ENCODE assay signal across 8 cellular contexts in genomic region chrX:123964155-123964554, GRCh38. TPM values are rescaled to one million over a fixed set of nuclear protein-coding genes. Genes with fewer than 3 reads are reported as not detected.
DNase-seq lines count a peak whose midpoint lies in the region; ATAC-seq and TF ChIP-seq lines count a peak whose summit lies in the region.

No MANE protein-coding gene starts in this region.

- peaks cover 0 to 37% (median 15%) of the 10 kb centered on the region in 9 donors for H3K4me1 ChIP-seq in heart right ventricle
- peaks cover 13% of the 10 kb centered on the region for H3K4me1 ChIP-seq in adipocyte (ENCODE audit: control insufficient read depth, insufficient read depth, low read length)
- H3K4me1 ChIP-seq in vagina = peaks cover 11% of the 10 kb centered on the region

- intact Hi-C loops in heart right ventricle (cut with DNase I) (loop anchor here in 5 of 10 donors (5.0 to 10.0 kb wide), 3 partner anchors 51 to 61 kb away; no protein-coding TSS in a partner anchor), cardiac septum (cut with DNase I) (loop anchor here (5.0 to 10.0 kb wide), 2 partner anchors 53 to 109 kb away; no protein-coding TSS in a partner anchor), vagina (cut with DNase I) (no loop called here)

- H3K36me3 ChIP-seq in heart right ventricle (no peaks in the 10 kb centered on the region), adipocyte (ENCODE audit: control insufficient read depth, insufficient read depth, low read length, severe bottlenecking) (no peaks in the 10 kb centered on the region), vagina (no peaks in the 10 kb centered on the region), brain microvascular endothelial cell (replicated peaks) (no peaks in the 10 kb centered on the region)

- TF ChIP-seq POLR2A in vagina (IDR thresholded peaks at IDR 0.05) = no peak

- no peak for ATAC-seq in heart right ventricle

- H3K27me3 ChIP-seq in heart right ventricle (no peaks in the 10 kb centered on the region), adipocyte (replicated peaks; ENCODE audit: control insufficient read depth, insufficient read depth, low read length) (no peaks in the 10 kb centered on the region), vagina (no peaks in the 10 kb centered on the region), brain microvascular endothelial cell (replicated peaks) (no peaks in the 10 kb centered on the region)

- peaks cover 0 to 3% (median 0%) of the 10 kb centered on the region in 11 donors for H3K9me3 ChIP-seq in heart right ventricle
- no peaks in the 10 kb centered on the region for H3K9me3 ChIP-seq in adipocyte (ENCODE audit: control insufficient read depth, low read length)
- H3K9me3 ChIP-seq in vagina = no peaks in the 10 kb centered on the region

- in situ Hi-C loops in brain microvascular endothelial cell (cut with HindIII; ENCODE audit: low pct_ligation_motif_present, low sequenced_read_pairs) = no loop called here

- H3K9ac ChIP-seq in adipocyte (ENCODE audit: low read length) = peak overlapping the region; percentile 66

- H3K4me3 ChIP-seq in heart right ventricle = peak overlapping the region in 6 of 10 donors; percentile 68 to 86 (median 83)
- H3K4me3 ChIP-seq in adipocyte (ENCODE audit: low read length) = peak overlapping the region; percentile 91
- peak overlapping the region in 1 of 2 donors; percentile 57 for H3K4me3 ChIP-seq in vagina
- no peak overlapping the region for H3K4me3 ChIP-seq in brain microvascular endothelial cell (ENCODE audit: low read depth, low read length)

- H3K27ac ChIP-seq in heart right ventricle (peak overlapping the region in 6 of 10 donors; percentile 64 to 100 (median 99)), vagina (peak overlapping the region; percentile 37), brain microvascular endothelial cell (no peak overlapping the region)

- DNase-seq in heart right ventricle (no peak), cardiac septum (ENCODE audit: low spot score) (no peak), adipocyte (ENCODE audit: low read depth) (peak; percentile 57), kidney tubule cell (ENCODE audit: low spot score) (peak; percentile 20), vagina (ENCODE audit: extremely low spot score in 2 of 2) (no peak), brain microvascular endothelial cell (no peak), NCI-H446 treated with DMSO at 0.1 percent for 48 hours (lab: John Stamatoyannopoulos, UW) (no peak), medulla oblongata (ENCODE audit: extremely low spot score) (no peak)

- TF ChIP-seq CTCF in heart right ventricle (IDR thresholded peaks at IDR 0.05) (no peak), vagina (IDR thresholded peaks at IDR 0.05) (no peak), brain microvascular endothelial cell (IDR thresholded peaks at IDR 0.05; ENCODE audit: low read depth, low read length, missing control alignments) (no peak)

- WGBS in heart right ventricle, 2 donors = 0% methylated on average over 2 of the region's 2 CpGs

RNA-seq across cellular contexts. Expression of gene STAG2, which starts 2.6 kb away (rescaled TPM):
- total RNA-seq in heart right ventricle (10 to 100 TPM; 26.5 to 36.5 (median 29.7) TPM), cardiac septum (32.7 TPM), vagina (54.0 TPM)
- polyA plus RNA-seq in heart right ventricle = 10 to 100 TPM; 10.1 to 15.3 TPM

Comparison
In these comparisons a context has a peak if more than half of its experiments do, and no peak if none do; other contexts are left out.
1. DNase-seq: peak in adipocyte (single experiment) and kidney tubule cell (single experiment); none in heart right ventricle (0 of 2), cardiac septum (single experiment), vagina (0 of 2), brain microvascular endothelial cell (single experiment), NCI-H446 treated with DMSO at 0.1 percent for 48 hours (single experiment) and medulla oblongata (single experiment).